ENCODE assay signal across 14 cellular contexts in genomic region chr6:1622851-1623768, GRCh38. TPM values are rescaled to one million over a fixed set of nuclear protein-coding genes. Genes with fewer than 3 reads are reported as not detected.
DNase-seq lines count a peak whose midpoint lies in the region; ATAC-seq, FAIRE-seq and TF ChIP-seq lines count a peak whose summit lies in the region.
"Had no signal": no experiment of that assay in that cellular context is flagged by ENCODE, and none has a peak within 500 bp of the region (broad histone marks: within the 10 kb centered on the region; RNA-seq: fewer than 3 reads in every experiment).

No MANE protein-coding gene starts in this region.

- H3K27me3 Mint-ChIP-seq in activated T-cell treated with anti-CD3 and anti-CD28 coated beads, Interleukin-2, amount 50 U/mL, for 72 hours (ENCODE audit: low read depth): peaks cover 61% of the 10 kb centered on the region
- peaks cover 93% of the 10 kb centered on the region for H3K27me3 Mint-ChIP-seq in stimulated activated naive CD8-positive, alpha-beta T cell treated with anti-CD3 and anti-CD28 coated beads, Interleukin-15, amount 100 ng/mL, for 72 hours

- H3K4me1 Mint-ChIP-seq in activated T-cell treated with anti-CD3 and anti-CD28 coated beads, Interleukin-2, amount 50 U/mL, for 72 hours (ENCODE audit: low read depth): peaks cover 17% of the 10 kb centered on the region
- peaks cover 30% of the 10 kb centered on the region for H3K4me1 Mint-ChIP-seq in stimulated activated naive CD8-positive, alpha-beta T cell treated with anti-CD3 and anti-CD28 coated beads, Interleukin-15, amount 100 ng/mL, for 72 hours

- no peak for ATAC-seq in activated T-cell treated with anti-CD3 and anti-CD28 coated beads, Interleukin-2, amount 50 U/mL, for 72 hours (replicated peaks in 1 of 2)
- no peak for ATAC-seq in right lobe of liver
- ATAC-seq in stimulated activated naive CD8-positive, alpha-beta T cell treated with anti-CD3 and anti-CD28 coated beads, Interleukin-15, amount 100 ng/mL, for 72 hours: no peak
- no peak for ATAC-seq in GM19328 (IDR thresholded peaks at IDR 0.05; ENCODE audit: unreplicated experiment)
- no peak for ATAC-seq in GM18868 (IDR thresholded peaks at IDR 0.05; ENCODE audit: unreplicated experiment)
- ATAC-seq: gastroesophageal sphincter had no signal

- FAIRE-seq in H54 (lab: Jason Lieb, UNC): no peak
- FAIRE-seq: islet of Langerhans had no signal

- TF ChIP-seq POLR2A in right lobe of liver (IDR thresholded peaks at IDR 0.05) (no peak), H54 (IDR thresholded peaks at IDR 0.05; ENCODE audit: low read depth, low read length) (no peak)

- H3K4me3 ChIP-seq in ascending aorta (peak overlapping the region; percentile 72 to 94), right lobe of liver (no peak overlapping the region)
- H3K4me3 ChIP-seq: SK-N-MC had no signal

- no peak for DNase-seq in activated T-cell treated with anti-CD3 and anti-CD28 coated beads, Interleukin-2, amount 50 U/mL, for 72 hours
- no peak for DNase-seq in activated T-cell treated with anti-CD3 and anti-CD28 coated beads, Interleukin-2, amount 50 U/mL, for 48 hours
- no peak for DNase-seq in ascending aorta (ENCODE audit: low spot score in 2 of 2)
- DNase-seq in right lobe of liver: peak in 2 of 3 donors; percentile 24 to 37
- DNase-seq in stimulated activated naive CD8-positive, alpha-beta T cell treated with anti-CD3 and anti-CD28 coated beads, Interleukin-15, amount 100 ng/mL, for 72 hours: no peak
- DNase-seq in H54 (ENCODE audit: insufficient read length, low spot score): no peak
- DNase-seq: ACHN; activated T-cell treated with anti-CD3 and anti-CD28 coated beads, Interleukin-2, amount 50 U/mL, for 1 hour; NCI-H2171 treated with DMSO at 0.1 percent for 48 hours had no signal

- H3K36me3 ChIP-seq in ascending aorta (no peaks in the 10 kb centered on the region), right lobe of liver (no peaks in the 10 kb centered on the region)
- H3K36me3 ChIP-seq: gastroesophageal sphincter had no signal

- no peaks in the 10 kb centered on the region for H3K27me3 ChIP-seq in ascending aorta
- peaks cover 0 to 40% of the 10 kb centered on the region in 2 donors for H3K27me3 ChIP-seq in right lobe of liver

- H3K27ac ChIP-seq in ascending aorta: peak overlapping the region; percentile 96 to 100
- H3K27ac ChIP-seq in right lobe of liver: no peak overlapping the region
- H3K27ac ChIP-seq: SK-N-MC had no signal

- intact Hi-C loops in ascending aorta (cut with DNase I): loop anchor here (5.0 kb wide), 3 partner anchors 164 to 1009 kb away; no protein-coding TSS in a partner anchor
- intact Hi-C loops in right lobe of liver (cut with DNase I): no loop called here

- no peaks in the 10 kb centered on the region for H3K36me3 Mint-ChIP-seq in activated T-cell treated with anti-CD3 and anti-CD28 coated beads, Interleukin-2, amount 50 U/mL, for 72 hours (ENCODE audit: insufficient read depth in 2 of 2)

- H3K4me3 Mint-ChIP-seq in activated T-cell treated with anti-CD3 and anti-CD28 coated beads, Interleukin-2, amount 50 U/mL, for 72 hours: peak overlapping the region; percentile 42 to 54
- peak overlapping the region; percentile 35 to 45 for H3K4me3 Mint-ChIP-seq in stimulated activated naive CD8-positive, alpha-beta T cell treated with anti-CD3 and anti-CD28 coated beads, Interleukin-15, amount 100 ng/mL, for 72 hours

- H3K9me3 Mint-ChIP-seq in activated T-cell treated with anti-CD3 and anti-CD28 coated beads, Interleukin-2, amount 50 U/mL, for 72 hours: no peaks in the 10 kb centered on the region
- no peaks in the 10 kb centered on the region for H3K9me3 Mint-ChIP-seq in stimulated activated naive CD8-positive, alpha-beta T cell treated with anti-CD3 and anti-CD28 coated beads, Interleukin-15, amount 100 ng/mL, for 72 hours

- 83% methylated on average over 4 of the region's 8 CpGs for WGBS in right lobe of liver (ENCODE audit: insufficient coverage, low coverage, low lambda C conversion rate, missing lambda C conversion rate)

- H3K9me3 ChIP-seq in ascending aorta: no peaks in the 10 kb centered on the region
- H3K9me3 ChIP-seq in right lobe of liver: no peaks in the 10 kb centered on the region
- H3K9me3 ChIP-seq: gastroesophageal sphincter had no signal

- no peak overlapping the region for H3K27ac Mint-ChIP-seq in activated T-cell treated with anti-CD3 and anti-CD28 coated beads, Interleukin-2, amount 50 U/mL, for 72 hours
- no peak overlapping the region for H3K27ac Mint-ChIP-seq in stimulated activated naive CD8-positive, alpha-beta T cell treated with anti-CD3 and anti-CD28 coated beads, Interleukin-15, amount 100 ng/mL, for 72 hours

- H3K4me1 ChIP-seq in ascending aorta: peaks cover 6 to 26% of the 10 kb centered on the region in 2 donors
- peaks cover 0 to 18% (median 0%) of the 10 kb centered on the region in 4 donors for H3K4me1 ChIP-seq in right lobe of liver

- peak in 1 of 3 experiments; percentile 14 for TF ChIP-seq CTCF in ascending aorta (IDR thresholded peaks at IDR 0.05)
- TF ChIP-seq CTCF in right lobe of liver (IDR thresholded peaks at IDR 0.05): no peak

RNA-seq across cellular contexts. Expression of gene FOXC1, which starts 13.4 kb away (rescaled TPM):
- under 1 TPM; 0.17 to 0.30 TPM for total RNA-seq in activated T-cell treated with anti-CD3 and anti-CD28 coated beads, Interleukin-2, amount 50 U/mL, for 72 hours
- total RNA-seq in ascending aorta (125 TPM), right lobe of liver (under 1 TPM; 0.24 to 0.87 (median 0.50) TPM)

Comparison
In these comparisons a context has a peak if more than half of its experiments do, and no peak if none do; other contexts are left out.
1. DNase-seq: peak in right lobe of liver (2 of 3); none in activated T-cell treated with anti-CD3 and anti-CD28 coated beads, Interleukin-2, amount 50 U/mL, for 72 hours (0 of 2), activated T-cell treated with anti-CD3 and anti-CD28 coated beads, Interleukin-2, amount 50 U/mL, for 48 hours (0 of 2), ascending aorta (0 of 2), stimulated activated naive CD8-positive, alpha-beta T cell treated with anti-CD3 and anti-CD28 coated beads, Interleukin-15, amount 100 ng/mL, for 72 hours (0 of 2) and H54 (single experiment).
2. H3K27ac ChIP-seq: peak in ascending aorta (2 of 2); none in right lobe of liver (0 of 3).
3. H3K4me3 ChIP-seq: peak in ascending aorta (2 of 2); none in right lobe of liver (0 of 3).
4. RNA of gene FOXC1, which starts 13.4 kb away (total RNA-seq): 125 TPM in ascending aorta (single experiment); 0.24 to 0.87 TPM in right lobe of liver and 0.17 to 0.30 TPM in activated T-cell treated with anti-CD3 and anti-CD28 coated beads, Interleukin-2, amount 50 U/mL, for 72 hours; every median in the first group is over 10 times any median in the second.